ENCODE assay signal across 11 cellular contexts in the genomic region with DNA sequence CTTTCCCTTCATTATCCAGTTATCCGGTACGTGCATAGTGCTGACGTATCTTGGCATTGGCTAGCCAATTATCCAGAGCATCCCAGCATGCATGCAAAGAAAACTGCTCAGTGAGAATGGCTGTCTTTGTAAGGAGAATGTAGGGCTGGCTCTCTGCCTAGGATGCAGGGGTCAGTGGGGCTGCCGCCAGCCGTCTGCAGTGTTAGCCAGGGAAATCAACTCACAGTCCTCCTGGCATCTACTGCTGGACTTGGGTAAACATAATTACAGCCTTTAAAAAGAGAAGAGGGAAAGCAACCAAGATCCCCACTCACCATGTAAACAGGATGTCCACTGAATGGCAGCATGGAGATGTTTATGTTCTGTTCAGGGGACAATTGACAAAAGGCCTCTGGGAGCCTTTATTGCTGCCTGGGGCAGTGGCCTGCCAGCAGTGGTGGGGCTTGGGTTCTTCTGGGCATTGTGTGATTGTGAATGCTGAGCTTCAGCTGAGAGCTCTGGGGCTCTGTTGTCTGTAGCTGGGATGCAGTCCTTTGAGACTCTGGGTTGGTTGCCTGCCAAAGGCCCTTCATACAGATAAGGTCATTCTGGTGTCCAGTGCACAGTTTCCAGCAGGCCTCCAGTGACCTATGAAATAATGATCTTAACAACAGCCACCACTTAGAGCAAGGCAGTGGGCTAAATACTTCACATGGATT.
DNase-seq lines count a peak whose midpoint lies in the region; ATAC-seq, FAIRE-seq and TF ChIP-seq lines count a peak whose summit lies in the region.
"Had no signal": no experiment of that assay in that cellular context is flagged by ENCODE, and none has a peak within 500 bp of the region (broad histone marks: within the 10 kb centered on the region; RNA-seq: fewer than 3 reads in every experiment).

No MANE protein-coding gene starts in this region.

- H3K9me3 ChIP-seq in endothelial cell of umbilical vein (replicated peaks; ENCODE audit: control insufficient read depth, insufficient read depth, low read length): no peaks in the 10 kb centered on the region
- H3K9me3 ChIP-seq in muscle layer of colon (ENCODE audit: low read length): no peaks in the 10 kb centered on the region

- in situ Hi-C loops in KBM-7 (cut with MboI; ENCODE audit: low pct_unique_long_range_greater_than_20kb, low sequenced_read_pairs): no loop called here

- H3K27ac ChIP-seq in endothelial cell of umbilical vein (ENCODE audit: insufficient read depth, low read depth, low read length) (peak overlapping the region; percentile 40), muscle layer of colon (ENCODE audit: low read depth, low read length) (peak overlapping the region; percentile 9)

- DNase-seq in C1 segment of cervical spinal cord (lab: John Stamatoyannopoulos, UW): peak in 13 of 14 donors; percentile 38 to 93 (median 87)
- peak; percentile 81 for DNase-seq in NCI-H2227 treated with DMSO at 0.1 percent for 48 hours (lab: John Stamatoyannopoulos, UW)
- DNase-seq in endothelial cell of umbilical vein (ENCODE audit: low read depth, low spot score): peak; percentile 97
- no peak for DNase-seq in KBM-7
- no peak for DNase-seq in NCI-H128 (lab: John Stamatoyannopoulos, UW; ENCODE audit: unreplicated experiment)
- DNase-seq: activated CD8-positive, alpha-beta memory T cell treated with anti-CD3 and anti-CD28 coated beads, Interleukin-2, amount 10 ng/mL, durations not matched to agents 7 days and 5 days; H7 had no signal

- H3K4me2 ChIP-seq in endothelial cell of umbilical vein (ENCODE audit: insufficient read depth, low read length): no peak overlapping the region

- H3K4me1 ChIP-seq in endothelial cell of umbilical vein (ENCODE audit: control insufficient read depth, extremely low read depth, insufficient read depth, low read length) (no peaks in the 10 kb centered on the region), muscle layer of colon (ENCODE audit: insufficient read depth, low read length) (peaks cover 9% of the 10 kb centered on the region)

- no peaks in the 10 kb centered on the region for H3K9me1 ChIP-seq in endothelial cell of umbilical vein (replicated peaks; ENCODE audit: control insufficient read depth, extremely low read depth, insufficient read depth, low read length)

- no peaks in the 10 kb centered on the region for H4K20me1 ChIP-seq in endothelial cell of umbilical vein (replicated peaks; ENCODE audit: control insufficient read depth, extremely low read depth, insufficient read depth, low read length)

- H3K79me2 ChIP-seq in endothelial cell of umbilical vein (ENCODE audit: control insufficient read depth, insufficient read depth, low read length): no peaks in the 10 kb centered on the region

- no peak for TF ChIP-seq CTCF in endothelial cell of umbilical vein (IDR thresholded peaks at IDR 0.05; ENCODE audit: extremely low read depth in 1 of 2, insufficient read depth in 1 of 2, low read depth in 1 of 2, low read length in 2 of 2)

- no peak overlapping the region for H2AFZ ChIP-seq in endothelial cell of umbilical vein (ENCODE audit: low read depth, low read length)

- FAIRE-seq in endothelial cell of umbilical vein (lab: Jason Lieb, UNC): peak; percentile 66
- FAIRE-seq: GM18507 had no signal

- POLR2A ChIA-PET in endothelial cell of umbilical vein (lab: Charles Lee): no interaction called here

- H3K36me3 ChIP-seq in endothelial cell of umbilical vein (ENCODE audit: control insufficient read depth in 2 of 2, extremely low read depth in 1 of 2, insufficient read depth in 2 of 2, low read length in 2 of 2): no peaks in the 10 kb centered on the region
- no peaks in the 10 kb centered on the region for H3K36me3 ChIP-seq in muscle layer of colon (ENCODE audit: insufficient read depth, low read length)

- ATAC-seq in GM19324 (IDR thresholded peaks at IDR 0.05; ENCODE audit: low FRiP score, unreplicated experiment) (no peak), GM18505 (IDR thresholded peaks at IDR 0.05; ENCODE audit: unreplicated experiment) (no peak)
- ATAC-seq: activated CD8-positive, alpha-beta memory T cell treated with anti-CD3 and anti-CD28 coated beads, Interleukin-2, amount 10 ng/mL, durations not matched to agents 7 days and 5 days had no signal

- H3K27me3 ChIP-seq in endothelial cell of umbilical vein (ENCODE audit: control insufficient read depth in 2 of 2, insufficient read depth in 2 of 2, low read length in 2 of 2) (peaks cover 2 to 5% of the 10 kb centered on the region in 2 experiments), muscle layer of colon (ENCODE audit: control insufficient read depth in 1 of 2, insufficient read depth in 2 of 2, low read length in 2 of 2) (no peaks in the 10 kb centered on the region)

- H3K4me3 ChIP-seq in endothelial cell of umbilical vein (replicated peaks in 1 of 3; ENCODE audit: insufficient read depth in 1 of 3, low read depth in 1 of 3, low read length in 3 of 3) (no peak overlapping the region), muscle layer of colon (ENCODE audit: low read depth in 1 of 2, low read length in 2 of 2) (no peak overlapping the region)

- intact Hi-C loops in endothelial cell of umbilical vein (cut with micrococcal nuclease): no loop called here

- TF ChIP-seq POLR2A in endothelial cell of umbilical vein (IDR thresholded peaks at IDR 0.05; ENCODE audit: low read depth, low read length): no peak
- no peak for TF ChIP-seq POLR2A in GM18505 (IDR thresholded peaks at IDR 0.05; ENCODE audit: borderline replicate concordance, extremely low read depth, insufficient read depth, insufficient read length)

- H3K9ac ChIP-seq in endothelial cell of umbilical vein (replicated peaks; ENCODE audit: extremely low read depth, insufficient read depth, low read length) (no peak overlapping the region), muscle layer of colon (ENCODE audit: low read length) (no peak overlapping the region)

- BruUV-seq in endothelial cell of umbilical vein (replicated peaks; lab: Mats Ljungman, UMichigan): no TSS peak

- dilution Hi-C loops in endothelial cell of umbilical vein (cut with MboI; ENCODE audit: extremely low pct_ligation_motif_present, low sequenced_read_pairs): no loop called here

- CTCF ChIA-PET in endothelial cell of umbilical vein (lab: Charles Lee): no interaction called here

TF ChIP-seq in endothelial cell of umbilical vein, 7 proteins besides CTCF, POLR2A, EP300 and RAD21:
- no peak for TF ChIP-seq GATA2 (IDR thresholded peaks at IDR 0.05; ENCODE audit: insufficient read depth, insufficient read length, low read depth, low read length)
- TF ChIP-seq, protein P1, sequence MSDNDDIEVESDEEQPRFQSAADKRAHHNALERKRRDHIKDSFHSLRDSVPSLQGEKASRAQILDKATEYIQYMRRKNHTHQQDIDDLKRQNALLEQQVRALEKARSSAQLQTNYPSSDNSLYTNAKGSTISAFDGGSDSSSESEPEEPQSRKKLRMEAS (IDR thresholded peaks at IDR 0.05; ENCODE audit: insufficient read depth, insufficient read length): no peak
- TF ChIP-seq EZH2 (IDR thresholded peaks at IDR 0.05; ENCODE audit: borderline replicate concordance, low read depth, low read length, severe bottlenecking): no peak

Comparison
In these comparisons a context has a peak if more than half of its experiments do, and no peak if none do; other contexts are left out.
1. DNase-seq: peak in C1 segment of cervical spinal cord (13 of 14), NCI-H2227 treated with DMSO at 0.1 percent for 48 hours (single experiment) and endothelial cell of umbilical vein (single experiment); none in KBM-7 (single experiment) and NCI-H128 (single experiment).